ENCODE assay signal across 22 cellular contexts in the genomic region with DNA sequence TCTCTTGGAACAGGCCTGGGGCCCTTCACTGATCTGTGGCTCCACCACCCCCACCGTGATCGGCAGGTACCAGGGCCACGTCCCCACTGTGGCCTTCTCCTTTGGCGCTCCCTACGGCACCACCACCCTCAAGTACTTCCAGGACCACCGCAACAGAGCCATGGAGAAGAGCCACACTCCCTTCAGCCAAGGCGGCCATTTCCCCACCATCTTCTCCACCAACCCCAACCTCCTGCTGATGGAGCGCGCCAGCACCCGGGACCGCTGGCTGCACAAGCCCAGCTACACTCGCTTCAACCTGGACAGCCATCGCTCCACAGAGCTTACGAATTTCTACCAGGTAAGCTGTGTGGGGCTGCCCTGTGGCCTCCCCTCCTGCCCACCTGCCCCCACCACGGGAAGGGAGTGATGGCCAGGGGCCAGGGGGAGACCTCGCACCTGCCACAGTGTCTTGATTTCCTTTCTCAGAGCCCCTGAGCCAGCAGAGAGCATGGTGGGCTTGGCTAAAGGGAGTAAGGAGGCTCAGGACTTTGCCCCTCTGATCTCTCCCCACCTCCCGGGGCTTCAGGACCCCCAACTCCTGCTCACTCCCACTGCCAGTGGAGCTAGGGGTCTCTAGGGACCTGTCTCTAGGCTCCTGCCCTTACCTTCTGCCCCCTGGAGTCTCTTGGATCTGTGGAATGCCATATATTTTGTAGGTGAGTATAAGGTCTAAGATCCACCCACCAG.
DNase-seq lines count a peak whose midpoint lies in the region; ATAC-seq and TF ChIP-seq lines count a peak whose summit lies in the region.
"Had no signal": no experiment of that assay in that cellular context is flagged by ENCODE, and none has a peak within 500 bp of the region (broad histone marks: within the 10 kb centered on the region; RNA-seq: fewer than 3 reads in every experiment).

No MANE protein-coding gene starts in this region.

- H3K79me1 ChIP-seq in neuronal stem cell (ENCODE audit: low read depth, low read length) = no peaks in the 10 kb centered on the region

- peak overlapping the region; percentile 49 for H3K23ac ChIP-seq in neuronal stem cell (ENCODE audit: low read depth, low read length, poor library complexity)

- H3K9me3 ChIP-seq in right cardiac atrium (ENCODE audit: control insufficient read depth, low read length) (no peaks in the 10 kb centered on the region), endodermal cell (ENCODE audit: control insufficient read depth, low read length) (no peaks in the 10 kb centered on the region), neuronal stem cell (replicated peaks in 1 of 2; ENCODE audit: control insufficient read depth in 2 of 2, insufficient read depth in 1 of 2, low read depth in 1 of 2, low read length in 2 of 2) (no peaks in the 10 kb centered on the region), aorta (ENCODE audit: control insufficient read depth, low read length) (no peaks in the 10 kb centered on the region)
- H3K9me3 ChIP-seq: MG63, SJSA1 had no signal

- no peak overlapping the region for H3K14ac ChIP-seq in neuronal stem cell (ENCODE audit: low read length)

- DNase-seq in Right ventricle myocardium superior = peak; percentile 30
- DNase-seq in right cardiac atrium = no peak
- DNase-seq in endodermal cell = peak; percentile 28
- no peak for DNase-seq in neuronal stem cell (ENCODE audit: low spot score)
- peak; percentile 27 to 53 for DNase-seq in aorta
- no peak for DNase-seq in DMS79 (lab: John Stamatoyannopoulos, UW)
- DNase-seq in natural killer cell treated with Interleukin-12 subunit alpha and Interleukin-12 subunit beta and Interleukin-15 and Interleukin-18, amount 100 ng/mL, for 72 hours (ENCODE audit: low spot score) = no peak
- DNase-seq: 8988T; ACHN; CD4-positive, alpha-beta memory T cell; DMS53; IMR-90; KG1; MG63; NCI-H1694; NCI-H2029 treated with DMSO at 0.1 percent for 48 hours; NCI-H446 treated with DMSO at 0.1 percent for 48 hours; NCI-H526; NCI-H82 had no signal

- peak overlapping the region; percentile 51 for H2AK5ac ChIP-seq in neuronal stem cell (ENCODE audit: low read depth, low read length)

- H2BK5ac ChIP-seq in neuronal stem cell (ENCODE audit: low read length) = no peak overlapping the region

- no peak overlapping the region for H3K4me3 Mint-ChIP-seq in endodermal cell
- H3K4me3 Mint-ChIP-seq in natural killer cell treated with Interleukin-12 subunit alpha and Interleukin-12 subunit beta and Interleukin-15 and Interleukin-18, amount 100 ng/mL, for 72 hours = no peak overlapping the region
- H3K4me3 Mint-ChIP-seq: CD4-positive, alpha-beta memory T cell had no signal

- no peaks in the 10 kb centered on the region for H3K36me3 Mint-ChIP-seq in endodermal cell (ENCODE audit: low read depth)
- H3K36me3 Mint-ChIP-seq in natural killer cell treated with Interleukin-12 subunit alpha and Interleukin-12 subunit beta and Interleukin-15 and Interleukin-18, amount 100 ng/mL, for 72 hours = no peaks in the 10 kb centered on the region
- H3K36me3 Mint-ChIP-seq: CD4-positive, alpha-beta memory T cell had no signal

- WGBS in right cardiac atrium = 88% methylated on average over 17 of the region's 17 CpGs
- WGBS in endodermal cell (ENCODE audit: insufficient coverage in 1 of 2, insufficient read length in 1 of 2), 2 experiments = 82 to 88% methylated on average over 9 to 17 of the region's 17 CpGs
- no CpG with 5 or more reads among the region's 17 CpGs for WGBS in neuronal stem cell (ENCODE audit: extremely low coverage in 2 of 2, insufficient read length in 2 of 2, insufficient replicate concordance in 1 of 2), 2 donors
- WGBS in aorta, 2 donors = 89 to 90% methylated on average over 17 of the region's 17 CpGs

- intact Hi-C loops in Right ventricle myocardium superior (cut with DNase I) = loop anchor here (10.0 kb wide), 1 partner anchor 71 kb away; no protein-coding TSS in a partner anchor
- intact Hi-C loops in right cardiac atrium (cut with DNase I) = loop anchor here in 2 of 4 donors (5.0 to 10.0 kb wide), 2 partner anchors 71 to 74 kb away; no protein-coding TSS in a partner anchor
- intact Hi-C loops in aorta (cut with DNase I) = loop anchor here in 1 of 2 donors (5.0 kb wide), 1 partner anchor 74 kb away; no protein-coding TSS in a partner anchor

- H3K9me3 Mint-ChIP-seq in endodermal cell = no peaks in the 10 kb centered on the region
- no peaks in the 10 kb centered on the region for H3K9me3 Mint-ChIP-seq in natural killer cell treated with Interleukin-12 subunit alpha and Interleukin-12 subunit beta and Interleukin-15 and Interleukin-18, amount 100 ng/mL, for 72 hours
- H3K9me3 Mint-ChIP-seq: CD4-positive, alpha-beta memory T cell had no signal

- H3K4me3 ChIP-seq in right cardiac atrium (ENCODE audit: low read length) (no peak overlapping the region), endodermal cell (ENCODE audit: low read length) (no peak overlapping the region), neuronal stem cell (ENCODE audit: low read length in 2 of 2) (no peak overlapping the region), aorta (ENCODE audit: low read length in 2 of 2) (no peak overlapping the region)
- H3K4me3 ChIP-seq: MG63, SJSA1 had no signal

- H2BK12ac ChIP-seq in neuronal stem cell (ENCODE audit: low read length) = peak overlapping the region; percentile 27

- H3K27me3 Mint-ChIP-seq in endodermal cell (ENCODE audit: insufficient read depth) = peaks cover 29% of the 10 kb centered on the region
- H3K27me3 Mint-ChIP-seq in natural killer cell treated with Interleukin-12 subunit alpha and Interleukin-12 subunit beta and Interleukin-15 and Interleukin-18, amount 100 ng/mL, for 72 hours = peaks cover 14 to 22% of the 10 kb centered on the region in 2 donors

- no peak for ATAC-seq in Right ventricle myocardium superior (ENCODE audit: poor library complexity)
- no peak for ATAC-seq in right cardiac atrium
- ATAC-seq in aorta (ENCODE audit: low FRiP score) = no peak
- ATAC-seq in natural killer cell treated with Interleukin-12 subunit alpha and Interleukin-12 subunit beta and Interleukin-15 and Interleukin-18, amount 100 ng/mL, for 72 hours = no peak
- no peak for ATAC-seq in GM18907 (IDR thresholded peaks at IDR 0.05; ENCODE audit: unreplicated experiment)
- ATAC-seq: Panc1 had no signal

- H2BK15ac ChIP-seq in neuronal stem cell (ENCODE audit: low read length) = no peak overlapping the region

- H3K4me2 ChIP-seq in neuronal stem cell (ENCODE audit: insufficient read depth, low read length, poor library complexity, severe bottlenecking) = no peak overlapping the region

- peaks cover 3% of the 10 kb centered on the region for H3K4me1 Mint-ChIP-seq in endodermal cell
- H3K4me1 Mint-ChIP-seq in natural killer cell treated with Interleukin-12 subunit alpha and Interleukin-12 subunit beta and Interleukin-15 and Interleukin-18, amount 100 ng/mL, for 72 hours (ENCODE audit: low read depth in 2 of 2) = no peaks in the 10 kb centered on the region

- no peak overlapping the region for H2BK120ac ChIP-seq in neuronal stem cell (ENCODE audit: low read depth, low read length)

- H3K4ac ChIP-seq in neuronal stem cell (ENCODE audit: low read length) = peak overlapping the region; percentile 77

- H3K9ac ChIP-seq in endodermal cell (ENCODE audit: extremely low read depth, low read length, poor library complexity, severe bottlenecking) (no peak overlapping the region), neuronal stem cell (ENCODE audit: low read depth, low read length, poor library complexity) (no peak overlapping the region)

- H3K27ac ChIP-seq in right cardiac atrium (ENCODE audit: low read length) = no peak overlapping the region
- no peak overlapping the region for H3K27ac ChIP-seq in endodermal cell (ENCODE audit: low read depth, low read length)
- no peak overlapping the region for H3K27ac ChIP-seq in neuronal stem cell (replicated peaks; ENCODE audit: low read length)
- H3K27ac ChIP-seq in aorta (ENCODE audit: low read depth in 1 of 2, low read length in 2 of 2) = no peak overlapping the region
- H3K27ac ChIP-seq: SJSA1 had no signal

- H3K4me1 ChIP-seq in right cardiac atrium (ENCODE audit: control insufficient read depth, insufficient read depth, low read length) (no peaks in the 10 kb centered on the region), endodermal cell (ENCODE audit: control insufficient read depth, insufficient read depth, low read length) (no peaks in the 10 kb centered on the region), neuronal stem cell (ENCODE audit: control insufficient read depth in 2 of 2, insufficient read depth in 1 of 2, low read depth in 1 of 2, low read length in 2 of 2) (peaks cover 2 to 8% of the 10 kb centered on the region in 2 donors), aorta (ENCODE audit: control insufficient read depth in 1 of 2, insufficient read depth in 2 of 2, low read length in 2 of 2) (no peaks in the 10 kb centered on the region)
- H3K4me1 ChIP-seq: SJSA1 had no signal

- H3K36me3 ChIP-seq in endodermal cell (ENCODE audit: control insufficient read depth, insufficient read depth, low read length) (no peaks in the 10 kb centered on the region), neuronal stem cell (replicated peaks in 1 of 2; ENCODE audit: control insufficient read depth in 2 of 2, insufficient read depth in 2 of 2, low read length in 2 of 2) (no peaks in the 10 kb centered on the region), aorta (ENCODE audit: control insufficient read depth in 1 of 2, insufficient read depth in 2 of 2, low read length in 1 of 2) (no peaks in the 10 kb centered on the region)
- H3K36me3 ChIP-seq: MG63, SJSA1 had no signal

- H3K27me3 ChIP-seq in right cardiac atrium (ENCODE audit: control insufficient read depth, insufficient read depth) (no peaks in the 10 kb centered on the region), endodermal cell (ENCODE audit: control insufficient read depth, insufficient read depth, low read length, poor library complexity, severe bottlenecking) (peaks cover 20% of the 10 kb centered on the region), neuronal stem cell (ENCODE audit: control insufficient read depth in 3 of 3, insufficient read depth in 3 of 3, low read depth in 1 of 3, low read length in 3 of 3) (peaks cover 0 to 45% (median 2%) of the 10 kb centered on the region in 3 experiments), aorta (ENCODE audit: control insufficient read depth in 1 of 2, insufficient read depth in 2 of 2, low read length in 1 of 2) (no peaks in the 10 kb centered on the region)

- H2AFZ ChIP-seq in neuronal stem cell (ENCODE audit: low read length) = no peak overlapping the region

- H4K91ac ChIP-seq in neuronal stem cell (ENCODE audit: low read depth, low read length, poor library complexity) = no peak overlapping the region

- H3K18ac ChIP-seq in neuronal stem cell (ENCODE audit: low read length) = no peak overlapping the region

- no peak overlapping the region for H4K8ac ChIP-seq in neuronal stem cell (ENCODE audit: low read depth, low read length)

- TF ChIP-seq CTCF in endodermal cell (conservative IDR thresholded peaks at IDR 0.05) = no peak

- H3K27ac Mint-ChIP-seq in endodermal cell = no peak overlapping the region
- no peak overlapping the region for H3K27ac Mint-ChIP-seq in natural killer cell treated with Interleukin-12 subunit alpha and Interleukin-12 subunit beta and Interleukin-15 and Interleukin-18, amount 100 ng/mL, for 72 hours
- H3K27ac Mint-ChIP-seq: CD4-positive, alpha-beta memory T cell had no signal

Comparison
In these comparisons a context has a peak if more than half of its experiments do, and no peak if none do; other contexts are left out.
1. DNase-seq: peak in Right ventricle myocardium superior (single experiment), endodermal cell (single experiment) and aorta (2 of 2); none in right cardiac atrium (0 of 3), neuronal stem cell (single experiment), DMS79 (single experiment) and natural killer cell treated with Interleukin-12 subunit alpha and Interleukin-12 subunit beta and Interleukin-15 and Interleukin-18, amount 100 ng/mL, for 72 hours (single experiment).